9 cellular contexts compared by ENCODE assay signal in genomic region chr18:519019-519879, GRCh38. TPM values are rescaled to one million over a fixed set of nuclear protein-coding genes. Genes with fewer than 3 reads are reported as not detected.
DNase-seq lines count a peak whose midpoint lies in the region; ATAC-seq lines count a peak whose summit lies in the region.
"Had no signal": no experiment of that assay in that cellular context is flagged by ENCODE, and none has a peak within 500 bp of the region (broad histone marks: within the 10 kb centered on the region; RNA-seq: fewer than 3 reads in every experiment).

No MANE protein-coding gene starts in this region.

- ATAC-seq in GM19025 (IDR thresholded peaks at IDR 0.05; ENCODE audit: low read depth, unreplicated experiment), result peak; percentile 93
- ATAC-seq in HG03108 (IDR thresholded peaks at IDR 0.05; ENCODE audit: unreplicated experiment), result peak; percentile 87
- ATAC-seq in activated T-cell treated with anti-CD3 and anti-CD28 coated beads, Interleukin-2, amount 50 U/mL, for 72 hours (replicated peaks in 1 of 2), result peak; percentile 76 to 92

- no peak overlapping the region for H3K4me3 Mint-ChIP-seq in activated T-cell treated with anti-CD3 and anti-CD28 coated beads, Interleukin-2, amount 50 U/mL, for 72 hours
- H3K4me3 Mint-ChIP-seq: activated naive CD8-positive, alpha-beta T cell treated with anti-CD3 and anti-CD28 coated beads, Interleukin-2, amount 10 ng/mL, durations not matched to agents 7 days and 5 days had no signal

- H3K4me1 Mint-ChIP-seq in activated T-cell treated with anti-CD3 and anti-CD28 coated beads, Interleukin-2, amount 50 U/mL, for 72 hours (ENCODE audit: low read depth), result peaks cover 9% of the 10 kb centered on the region
- H3K4me1 Mint-ChIP-seq: activated naive CD8-positive, alpha-beta T cell treated with anti-CD3 and anti-CD28 coated beads, Interleukin-2, amount 10 ng/mL, durations not matched to agents 7 days and 5 days had no signal

- H3K27ac Mint-ChIP-seq in activated T-cell treated with anti-CD3 and anti-CD28 coated beads, Interleukin-2, amount 50 U/mL, for 72 hours, result no peak overlapping the region
- H3K27ac Mint-ChIP-seq: activated naive CD8-positive, alpha-beta T cell treated with anti-CD3 and anti-CD28 coated beads, Interleukin-2, amount 10 ng/mL, durations not matched to agents 7 days and 5 days had no signal

- DNase-seq in AG08396 (ENCODE audit: low spot score), result peak; percentile 20
- DNase-seq in activated T-cell treated with anti-CD3 and anti-CD28 coated beads, Interleukin-2, amount 50 U/mL, for 72 hours, result peak in 1 of 2 donors; percentile 14
- peak; percentile 67 to 92 for DNase-seq in lung microvascular endothelial cell (ENCODE audit: low read depth in 2 of 2)
- DNase-seq in foreskin melanocyte, result no peak
- no peak for DNase-seq in SW480 (ENCODE audit: low spot score)
- DNase-seq in mucosa of gallbladder (ENCODE audit: low spot score), result no peak
- DNase-seq: activated naive CD8-positive, alpha-beta T cell treated with anti-CD3 and anti-CD28 coated beads, Interleukin-2, amount 10 ng/mL, durations not matched to agents 7 days and 5 days had no signal

- no peaks in the 10 kb centered on the region for H3K27me3 Mint-ChIP-seq in activated T-cell treated with anti-CD3 and anti-CD28 coated beads, Interleukin-2, amount 50 U/mL, for 72 hours (ENCODE audit: low read depth)
- H3K27me3 Mint-ChIP-seq: activated naive CD8-positive, alpha-beta T cell treated with anti-CD3 and anti-CD28 coated beads, Interleukin-2, amount 10 ng/mL, durations not matched to agents 7 days and 5 days had no signal

- H3K36me3 Mint-ChIP-seq in activated T-cell treated with anti-CD3 and anti-CD28 coated beads, Interleukin-2, amount 50 U/mL, for 72 hours (ENCODE audit: insufficient read depth in 2 of 2), result peaks cover 0 to 8% of the 10 kb centered on the region in 2 donors
- H3K36me3 Mint-ChIP-seq: activated naive CD8-positive, alpha-beta T cell treated with anti-CD3 and anti-CD28 coated beads, Interleukin-2, amount 10 ng/mL, durations not matched to agents 7 days and 5 days had no signal

- peaks cover 3% of the 10 kb centered on the region in 2 donors for H3K9me3 Mint-ChIP-seq in activated T-cell treated with anti-CD3 and anti-CD28 coated beads, Interleukin-2, amount 50 U/mL, for 72 hours

RNA-seq across cellular contexts. Expression of gene COLEC12, which starts 18.7 kb away (rescaled TPM):
- total RNA-seq in activated T-cell treated with anti-CD3 and anti-CD28 coated beads, Interleukin-2, amount 50 U/mL, for 72 hours, result under 1 TPM in 1 of 2 donors, not detected in 1; 0.05 TPM
- total RNA-seq in lung microvascular endothelial cell (33.8 and 104 TPM in 2 replicates), mucosa of gallbladder (4.9 TPM)

Comparison
In these comparisons a context has a peak if more than half of its experiments do, and no peak if none do; other contexts are left out.
1. DNase-seq: peak in AG08396 (single experiment) and lung microvascular endothelial cell (2 of 2); none in foreskin melanocyte (single experiment), SW480 (single experiment) and mucosa of gallbladder (single experiment).
2. Peak in every context shown above with its lines, with median percentiles within 50 percentile points of each other: ATAC-seq.